Comparison of ENCODE assay signal across 7 cellular contexts in genomic region chr21:46403234-46403811, GRCh38. TPM values are rescaled to one million over a fixed set of nuclear protein-coding genes. Genes with fewer than 3 reads are reported as not detected.
A peak's percentile ranks its signal among the peaks of the same experiment; 100 is the strongest.
DNase-seq lines count a peak whose midpoint lies in the region; ATAC-seq, FAIRE-seq and TF ChIP-seq lines count a peak whose summit lies in the region.
"Not testable (repeated sequence)": the region's sequence is repeated elsewhere in the genome, so short reads cannot be mapped to it uniquely, and the experiment has no call there.

No MANE protein-coding gene starts in this region.

- TF ChIP-seq POLR2A in GM12891 (IDR thresholded peaks at IDR 0.05; ENCODE audit: low read depth, low read length), result not testable (repeated sequence)

- H3K27me3 Mint-ChIP-seq in WTC11 (ENCODE audit: low read depth); activated naive CD8-positive, alpha-beta T cell treated with anti-CD3 and anti-CD28 coated beads, Interleukin-2, amount 50 U/mL, for 24 hours; effector memory CD8-positive, alpha-beta T cell; natural killer cell (ENCODE audit: low read depth in 2 of 2): not testable (repeated sequence)

- H3K27ac Mint-ChIP-seq in WTC11 (peak overlapping the region; percentile 41), natural killer cell (peak overlapping the region; percentile 43 to 72)
- H3K27ac Mint-ChIP-seq in activated naive CD8-positive, alpha-beta T cell treated with anti-CD3 and anti-CD28 coated beads, Interleukin-2, amount 50 U/mL, for 24 hours, result peak overlapping the region; percentile 64
- peak overlapping the region; percentile 52 to 85 for H3K27ac Mint-ChIP-seq in effector memory CD8-positive, alpha-beta T cell

- peaks cover 3 to 92% of the 10 kb centered on the region in 2 donors for H3K36me3 ChIP-seq in psoas muscle (ENCODE audit: insufficient read depth in 1 of 2, low read depth in 1 of 2)

- not testable (repeated sequence) for TF ChIP-seq CTCF in WTC11 (IDR thresholded peaks at IDR 0.05); natural killer cell (IDR thresholded peaks at IDR 0.05); psoas muscle (IDR thresholded peaks at IDR 0.05)

- not testable (repeated sequence) for H3K27me3 ChIP-seq in psoas muscle (ENCODE audit: insufficient read depth in 3 of 3, low read length in 2 of 3)

- intact Hi-C loops in left ventricle myocardium superior (cut with micrococcal nuclease); natural killer cell (cut with micrococcal nuclease); psoas muscle (cut with DNase I): not testable (repeated sequence)

- H3K4me1 Mint-ChIP-seq in WTC11; activated naive CD8-positive, alpha-beta T cell treated with anti-CD3 and anti-CD28 coated beads, Interleukin-2, amount 50 U/mL, for 24 hours; effector memory CD8-positive, alpha-beta T cell (ENCODE audit: low read depth in 2 of 2): not testable (repeated sequence)
- peaks cover 23 to 24% of the 10 kb centered on the region in 2 donors for H3K4me1 Mint-ChIP-seq in natural killer cell

- not testable (repeated sequence) for H3K9me3 ChIP-seq in psoas muscle

- H3K4me3 ChIP-seq in psoas muscle, result not testable (repeated sequence)

- not testable (repeated sequence) for H3K4me1 ChIP-seq in psoas muscle

- peaks cover 38% of the 10 kb centered on the region for H3K36me3 Mint-ChIP-seq in WTC11
- peaks cover 45% of the 10 kb centered on the region for H3K36me3 Mint-ChIP-seq in activated naive CD8-positive, alpha-beta T cell treated with anti-CD3 and anti-CD28 coated beads, Interleukin-2, amount 50 U/mL, for 24 hours (ENCODE audit: low read depth)
- peaks cover 49% of the 10 kb centered on the region for H3K36me3 Mint-ChIP-seq in effector memory CD8-positive, alpha-beta T cell (ENCODE audit: insufficient read depth)
- peaks cover 15% of the 10 kb centered on the region for H3K36me3 Mint-ChIP-seq in natural killer cell

- H3K4me3 Mint-ChIP-seq in WTC11; activated naive CD8-positive, alpha-beta T cell treated with anti-CD3 and anti-CD28 coated beads, Interleukin-2, amount 50 U/mL, for 24 hours; effector memory CD8-positive, alpha-beta T cell; natural killer cell: not testable (repeated sequence)

- FAIRE-seq in GM12891 (lab: Jason Lieb, UNC), result peak; percentile 87

- ATAC-seq in WTC11; activated naive CD8-positive, alpha-beta T cell treated with anti-CD3 and anti-CD28 coated beads, Interleukin-2, amount 50 U/mL, for 24 hours; effector memory CD8-positive, alpha-beta T cell (replicated peaks); left ventricle myocardium superior; natural killer cell; psoas muscle: not testable (repeated sequence)

- not testable (repeated sequence) for H3K27ac ChIP-seq in psoas muscle

- not testable (repeated sequence) for H3K9me3 Mint-ChIP-seq in WTC11; activated naive CD8-positive, alpha-beta T cell treated with anti-CD3 and anti-CD28 coated beads, Interleukin-2, amount 50 U/mL, for 24 hours; effector memory CD8-positive, alpha-beta T cell; natural killer cell

- 95 to 99% (median 96%) methylated on average over 47 of the region's 47 CpGs for WGBS in psoas muscle, 3 donors

- DNase-seq in GM12891 (ENCODE audit: insufficient read length, low spot score); WTC11 (ENCODE audit: low spot score); activated naive CD8-positive, alpha-beta T cell treated with anti-CD3 and anti-CD28 coated beads, Interleukin-2, amount 50 U/mL, for 24 hours; effector memory CD8-positive, alpha-beta T cell; natural killer cell: not testable (repeated sequence)
- peak; percentile 4 for DNase-seq in left ventricle myocardium superior
- DNase-seq in psoas muscle, result peak; percentile 2 to 36

- POLR2A ChIA-PET in WTC11 (lab: Charles Lee), result not testable (repeated sequence)

- CTCF ChIA-PET in WTC11 (lab: Charles Lee), result not testable (repeated sequence)

RNA-seq across cellular contexts. Expression of gene DIP2A, which starts 55.4 kb away (rescaled TPM):
- polyA plus RNA-seq in GM12891 (2012; ENCODE audit: low read depth, missing spikeins), result 9.3 TPM
- total RNA-seq in WTC11 (2021) (36.7 to 39.4 TPM (median 38.8 TPM) in 3 replicates), left ventricle myocardium superior (28.5 TPM), natural killer cell (100 to 1,000 TPM; 166 to 308 (median 170) TPM), psoas muscle (10 to 100 TPM in 3 of 4 donors, 1 to 10 TPM in 1; 8.9 to 12.2 (median 11.7) TPM)
- polyA plus RNA-seq in psoas muscle, result 10 to 100 TPM in 1 of 3 donors, 1 to 10 TPM in 2; 7.3 to 11.0 (median 9.2) TPM
